ENCODE assay signal across 21 cellular contexts in genomic region chr11:65599216-65599954, GRCh38. TPM values are rescaled to one million over a fixed set of nuclear protein-coding genes. Genes with fewer than 3 reads are reported as not detected.
"Had no signal": no experiment of that assay in that cellular context is flagged by ENCODE, and none has a peak within 500 bp of the region (broad histone marks: within the 10 kb centered on the region; RNA-seq: fewer than 3 reads in every experiment).

No MANE protein-coding gene starts in this region.

- H3K27ac ChIP-seq: brain microvascular endothelial cell, cardiac muscle cell, VCaP had no signal

- H3K27me3 ChIP-seq: brain microvascular endothelial cell, cardiac muscle cell had no signal

- H3K9me3 Mint-ChIP-seq: activated CD8-positive, alpha-beta T cell treated with anti-CD3 and anti-CD28 coated beads for 36 hours; activated naive CD4-positive, alpha-beta T cell treated with anti-CD3 and anti-CD28 coated beads, Interleukin-2, amount 50 U/mL, for 72 hours had no signal

- H3K27ac Mint-ChIP-seq: activated CD8-positive, alpha-beta T cell treated with anti-CD3 and anti-CD28 coated beads for 36 hours; activated naive CD4-positive, alpha-beta T cell treated with anti-CD3 and anti-CD28 coated beads, Interleukin-2, amount 50 U/mL, for 72 hours had no signal

- H3K27me3 Mint-ChIP-seq: activated CD8-positive, alpha-beta T cell treated with anti-CD3 and anti-CD28 coated beads for 36 hours had no signal

- H3K4me3 ChIP-seq: cardiac muscle cell had no signal

- H3K4me3 Mint-ChIP-seq: activated CD8-positive, alpha-beta T cell treated with anti-CD3 and anti-CD28 coated beads for 36 hours had no signal

- FAIRE-seq: RCC 7860 had no signal

- DNase-seq: activated CD4-positive, alpha-beta T cell treated with anti-CD3 and anti-CD28 coated beads, Interleukin-2, amount 50 U/mL, for 1 hour; activated CD4-positive, CD25-positive, alpha-beta regulatory T cell; activated CD8-positive, alpha-beta memory T cell treated with anti-CD3 and anti-CD28 coated beads, Interleukin-2, amount 50 U/mL, for 4 hours; activated CD8-positive, alpha-beta T cell treated with anti-CD3 and anti-CD28 coated beads for 36 hours; activated effector memory CD4-positive, alpha-beta T cell treated with anti-CD3 and anti-CD28 coated beads, Interleukin-2, amount 50 U/mL, for 16 hours; activated naive CD4-positive, alpha-beta T cell treated with Interleukin-2 at 50 U/mL for 16 hours; activated T-cell treated with anti-CD3 and anti-CD28 coated beads, Interleukin-2, amount 50 U/mL, for 1 hour; brain microvascular endothelial cell; MM.1S; NCI-H1105 treated with DMSO at 0.1 percent for 48 hours; NCI-H1436 treated with DMSO at 0.1 percent for 48 hours; NCI-H187; NCI-H2081; NCI-H446; NCI-H524; SHP77 treated with DMSO at 0.1 percent for 48 hours had no signal

- ATAC-seq: activated CD8-positive, alpha-beta T cell treated with anti-CD3 and anti-CD28 coated beads for 36 hours; activated naive CD4-positive, alpha-beta T cell treated with anti-CD3 and anti-CD28 coated beads, Interleukin-2, amount 50 U/mL, for 72 hours had no signal

RNA-seq across cellular contexts. Expression of gene KCNK7, which starts 3.8 kb away (rescaled TPM):
- total RNA-seq: cardiac muscle cell, SK-MEL-5 had no signal
- polyA plus RNA-seq: cardiac muscle cell had no signal
